In genomic region chr13:33554919-33555791, GRCh38 we compare ENCODE assay signal across 12 cellular contexts.
DNase-seq lines count a peak whose midpoint lies in the region; ATAC-seq, FAIRE-seq and TF ChIP-seq lines count a peak whose summit lies in the region.
"Had no signal": no experiment of that assay in that cellular context is flagged by ENCODE, and none has a peak within 500 bp of the region (broad histone marks: within the 10 kb centered on the region; RNA-seq: fewer than 3 reads in every experiment).

No MANE protein-coding gene starts in this region.

- intact Hi-C loops in activated T-helper 1 cell treated with anti-CD3 and anti-CD28 coated beads, Interleukin-12 subunit alpha, Interleukin-12 subunit beta, Interleukin-2, Interleukin-4 antibody, amounts not matched to agents 30 ng/mL and 10 ng/mL and 1 ng/mL, durations not matched to agents 14 hours and 24 hours and 36 hours (cut with micrococcal nuclease) = loop anchor here (2.0 kb wide), 1 partner anchor 58 kb away; no protein-coding TSS in a partner anchor
- intact Hi-C loops in esophagus muscularis mucosa (cut with DNase I) (no loop called here), kidney (cut with DNase I) (no loop called here)

- no peaks in the 10 kb centered on the region for H3K27me3 Mint-ChIP-seq in activated T-helper 1 cell treated with anti-CD3 and anti-CD28 coated beads, Interleukin-12 subunit alpha, Interleukin-12 subunit beta, Interleukin-2, Interleukin-4 antibody, amounts not matched to agents 30 ng/mL and 10 ng/mL and 1 ng/mL, durations not matched to agents 14 hours and 24 hours and 36 hours (ENCODE audit: insufficient read depth)

- peak overlapping the region in 1 of 4 donors; percentile 35 for H3K27ac ChIP-seq in esophagus muscularis mucosa (replicated peaks in 1 of 4)
- no peak overlapping the region for H3K27ac ChIP-seq in kidney (ENCODE audit: low read depth in 2 of 2, low read length in 2 of 2)
- H3K27ac ChIP-seq: C4-2B had no signal

- WGBS in esophagus muscularis mucosa = 63% methylated on average over 3 of the region's 3 CpGs

- H3K27me3 ChIP-seq in esophagus muscularis mucosa = no peaks in the 10 kb centered on the region

- ATAC-seq in GM19328 (IDR thresholded peaks at IDR 0.05; ENCODE audit: unreplicated experiment) = peak; percentile 54
- peak; percentile 74 for ATAC-seq in HG02943 (IDR thresholded peaks at IDR 0.05; ENCODE audit: low read depth, unreplicated experiment)
- ATAC-seq: mucosa of descending colon had no signal

- peaks cover 27% of the 10 kb centered on the region for H3K4me1 Mint-ChIP-seq in activated T-helper 1 cell treated with anti-CD3 and anti-CD28 coated beads, Interleukin-12 subunit alpha, Interleukin-12 subunit beta, Interleukin-2, Interleukin-4 antibody, amounts not matched to agents 30 ng/mL and 10 ng/mL and 1 ng/mL, durations not matched to agents 14 hours and 24 hours and 36 hours (ENCODE audit: low read depth)

- H3K27ac Mint-ChIP-seq in activated T-helper 1 cell treated with anti-CD3 and anti-CD28 coated beads, Interleukin-12 subunit alpha, Interleukin-12 subunit beta, Interleukin-2, Interleukin-4 antibody, amounts not matched to agents 30 ng/mL and 10 ng/mL and 1 ng/mL, durations not matched to agents 14 hours and 24 hours and 36 hours = peak overlapping the region; percentile 7

- H3K9ac ChIP-seq in kidney (ENCODE audit: low read length in 2 of 2) = no peak overlapping the region

- H3K36me3 ChIP-seq in esophagus muscularis mucosa (no peaks in the 10 kb centered on the region), kidney (ENCODE audit: control insufficient read depth in 1 of 2, insufficient read depth in 2 of 2, low read length in 2 of 2) (no peaks in the 10 kb centered on the region)

- no peak for TF ChIP-seq POLR2A in esophagus muscularis mucosa (IDR thresholded peaks at IDR 0.05; ENCODE audit: low read depth)

- FAIRE-seq in kidney (lab: Jason Lieb, UNC) = no peak

- H3K36me3 Mint-ChIP-seq in activated T-helper 1 cell treated with anti-CD3 and anti-CD28 coated beads, Interleukin-12 subunit alpha, Interleukin-12 subunit beta, Interleukin-2, Interleukin-4 antibody, amounts not matched to agents 30 ng/mL and 10 ng/mL and 1 ng/mL, durations not matched to agents 14 hours and 24 hours and 36 hours (ENCODE audit: low read depth) = no peaks in the 10 kb centered on the region

- H3K9me3 ChIP-seq in esophagus muscularis mucosa (no peaks in the 10 kb centered on the region), kidney (ENCODE audit: control insufficient read depth in 1 of 2, low read length in 2 of 2) (no peaks in the 10 kb centered on the region)
- H3K9me3 ChIP-seq: mucosa of descending colon had no signal

- H3K4me3 Mint-ChIP-seq in activated T-helper 1 cell treated with anti-CD3 and anti-CD28 coated beads, Interleukin-12 subunit alpha, Interleukin-12 subunit beta, Interleukin-2, Interleukin-4 antibody, amounts not matched to agents 30 ng/mL and 10 ng/mL and 1 ng/mL, durations not matched to agents 14 hours and 24 hours and 36 hours = no peak overlapping the region

- peaks cover 4% of the 10 kb centered on the region for H3K9me3 Mint-ChIP-seq in activated T-helper 1 cell treated with anti-CD3 and anti-CD28 coated beads, Interleukin-12 subunit alpha, Interleukin-12 subunit beta, Interleukin-2, Interleukin-4 antibody, amounts not matched to agents 30 ng/mL and 10 ng/mL and 1 ng/mL, durations not matched to agents 14 hours and 24 hours and 36 hours

- H3K4me3 ChIP-seq in esophagus muscularis mucosa (no peak overlapping the region), kidney (ENCODE audit: low read length in 2 of 2) (no peak overlapping the region)
- H3K4me3 ChIP-seq: mucosa of descending colon had no signal

- DNase-seq in AG20443 (ENCODE audit: low spot score) (peak; percentile 8), esophagus muscularis mucosa (ENCODE audit: extremely low spot score) (no peak), COLO668 (lab: John Stamatoyannopoulos, UW; ENCODE audit: unreplicated experiment) (no peak), kidney (no peak)
- no peak for DNase-seq in activated T-helper 1 cell treated with anti-CD3 and anti-CD28 coated beads, Interleukin-12 subunit alpha, Interleukin-12 subunit beta, Interleukin-2, Interleukin-4 antibody, amounts not matched to agents 30 ng/mL and 10 ng/mL and 1 ng/mL, durations not matched to agents 14 hours and 24 hours and 36 hours (ENCODE audit: low spot score)
- DNase-seq in stimulated activated CD4-positive, alpha-beta T cell treated with anti-CD3 and anti-CD28 coated beads, Interleukin-4, amount 100 ng/mL, for 1 hour = no peak
- DNase-seq: activated CD4-positive, CD25-positive, alpha-beta regulatory T cell treated with anti-CD3 and anti-CD28 coated beads, Interleukin-2, amount 50 U/mL, for 72 hours; mucosa of descending colon; NK-92 treated with Interleukin-12 subunit alpha and Interleukin-12 subunit beta, amount 100 ng/mL, for 24 hours had no signal

- H3K4me1 ChIP-seq in esophagus muscularis mucosa (peaks cover 6 to 26% (median 16%) of the 10 kb centered on the region in 4 donors), kidney (ENCODE audit: control insufficient read depth in 1 of 2, insufficient read depth in 1 of 2, low read depth in 1 of 2, low read length in 2 of 2) (no peaks in the 10 kb centered on the region)

- no peak for TF ChIP-seq CTCF in esophagus muscularis mucosa (IDR thresholded peaks at IDR 0.05)
- no peak for TF ChIP-seq CTCF in kidney (IDR thresholded peaks at IDR 0.05; ENCODE audit: borderline replicate concordance, extremely low read depth, insufficient read depth)

- no peak for TF ChIP-seq EP300 in esophagus muscularis mucosa (IDR thresholded peaks at IDR 0.05)
